In the genomic region with DNA sequence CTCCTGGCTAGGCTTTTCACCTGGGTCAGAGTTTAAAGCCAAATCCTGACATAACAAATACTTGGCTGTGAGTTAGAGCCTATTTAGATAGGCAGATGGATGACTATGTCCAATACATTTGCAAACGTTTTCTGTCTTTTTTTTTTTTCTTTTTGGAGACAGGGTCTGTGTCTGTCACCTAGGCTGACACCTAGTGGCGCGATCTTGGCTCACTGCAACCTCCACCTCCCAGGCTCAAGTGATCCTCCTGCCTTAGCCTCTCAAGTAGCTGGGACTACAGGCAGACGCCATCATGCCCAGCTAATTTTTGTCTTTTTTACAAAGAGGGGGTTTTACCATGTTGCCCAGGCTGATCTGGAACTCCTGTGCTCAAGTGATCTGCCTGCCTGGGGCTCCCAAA, we compare ENCODE assay signal across 1 cellular context.
TF ChIP-seq lines count a peak whose summit lies in the region.

No MANE protein-coding gene starts in this region.

TF ChIP-seq in GM23338, 12 proteins besides CTCF, POLR2A, EP300 and RAD21 (continued from another document):
- TF ChIP-seq ZNF114 (CRISPR knock-in tag; IDR thresholded peaks at IDR 0.05): no peak
